8 cellular contexts compared by ENCODE assay signal in the genomic region with DNA sequence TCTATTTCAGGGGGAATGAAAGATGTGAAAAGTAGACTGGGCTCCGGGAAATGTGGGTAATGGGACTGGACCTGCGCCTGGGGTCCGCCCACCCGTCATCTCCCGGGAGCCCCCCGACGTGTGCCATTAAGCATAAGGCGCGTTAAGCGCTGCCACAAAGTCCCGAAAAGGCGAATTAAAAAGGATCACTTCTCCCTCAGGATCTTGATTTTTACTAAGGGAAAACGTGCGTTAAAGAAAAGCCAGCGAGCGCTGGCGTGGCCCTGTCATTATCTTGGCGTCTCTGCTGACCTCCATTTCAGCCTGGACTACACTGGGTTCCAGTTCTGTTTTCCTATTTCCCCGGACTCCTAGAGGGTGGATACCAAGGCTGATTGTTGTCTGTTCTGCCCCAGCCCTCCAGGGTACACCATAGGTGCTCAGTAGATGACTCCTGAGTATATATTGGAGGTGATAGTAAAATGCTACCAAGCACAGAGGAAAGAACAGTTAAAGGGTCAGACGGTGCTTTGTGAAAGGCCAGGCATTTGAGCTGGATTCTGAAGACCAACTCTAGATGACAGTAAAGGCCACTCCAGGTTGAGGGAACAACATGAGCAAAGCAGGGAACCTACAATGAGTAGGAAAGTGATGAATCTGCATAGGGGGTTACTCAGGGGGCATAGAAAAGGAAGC.
DNase-seq lines count a peak whose midpoint lies in the region; ATAC-seq and TF ChIP-seq lines count a peak whose summit lies in the region.

No MANE protein-coding gene starts in this region.

- H3K27me3 ChIP-seq in osteoblast (ENCODE audit: insufficient read depth, low read length), result no peaks in the 10 kb centered on the region

- peak; percentile 48 for DNase-seq in EH (ENCODE audit: low read depth)
- DNase-seq in Jurkat, Clone E6-1 (ENCODE audit: low read depth, low spot score), result no peak
- DNase-seq in activated T-helper 2 cell treated with anti-CD3 and anti-CD28 coated beads, Interferon-gamma antibody, Interleukin-2, Interleukin-4, amounts not matched to agents 10 μg/mL and 5 μg/mL and 100 μg/mL, durations not matched to agents 14 hours and 24 hours and 36 hours (ENCODE audit: low spot score), result no peak
- peak; percentile 48 for DNase-seq in Right ventricle myocardium superior
- peak; percentile 84 for DNase-seq in osteoblast (ENCODE audit: insufficient read length, low spot score, missing footprints)
- no peak for DNase-seq in NCI-H446 treated with DMSO at 0.1 percent for 48 hours (lab: John Stamatoyannopoulos, UW)

- peak overlapping the region; percentile 75 for H3K4me2 ChIP-seq in osteoblast (ENCODE audit: insufficient read depth, low read length)

- H3K79me2 ChIP-seq in osteoblast (ENCODE audit: insufficient read depth, low read length), result no peaks in the 10 kb centered on the region

- H2AFZ ChIP-seq in osteoblast (ENCODE audit: low read length), result peak overlapping the region; percentile 97

- H4K20me1 ChIP-seq in osteoblast (ENCODE audit: insufficient read depth, low read length), result no peaks in the 10 kb centered on the region

- H3K27ac Mint-ChIP-seq in activated T-helper 2 cell treated with anti-CD3 and anti-CD28 coated beads, Interferon-gamma antibody, Interleukin-2, Interleukin-4, amounts not matched to agents 10 μg/mL and 5 μg/mL and 100 μg/mL, durations not matched to agents 14 hours and 24 hours and 36 hours, result peak overlapping the region; percentile 80

- H3K4me1 Mint-ChIP-seq in activated T-helper 2 cell treated with anti-CD3 and anti-CD28 coated beads, Interferon-gamma antibody, Interleukin-2, Interleukin-4, amounts not matched to agents 10 μg/mL and 5 μg/mL and 100 μg/mL, durations not matched to agents 14 hours and 24 hours and 36 hours (ENCODE audit: low read depth), result peaks cover 29% of the 10 kb centered on the region

- H3K36me3 ChIP-seq in osteoblast (ENCODE audit: insufficient read depth, low read length), result no peaks in the 10 kb centered on the region

- peak overlapping the region; percentile 74 for H3K27ac ChIP-seq in osteoblast (ENCODE audit: low read depth, low read length)

- peak overlapping the region; percentile 57 for H3K4me3 ChIP-seq in Jurkat, Clone E6-1 (ENCODE audit: low read length)
- peak overlapping the region; percentile 83 for H3K4me3 ChIP-seq in osteoblast (ENCODE audit: insufficient read depth, low read length)

- H3K4me3 Mint-ChIP-seq in activated T-helper 2 cell treated with anti-CD3 and anti-CD28 coated beads, Interferon-gamma antibody, Interleukin-2, Interleukin-4, amounts not matched to agents 10 μg/mL and 5 μg/mL and 100 μg/mL, durations not matched to agents 14 hours and 24 hours and 36 hours (ENCODE audit: low read depth), result peak overlapping the region; percentile 76

- intact Hi-C loops in activated T-helper 2 cell treated with anti-CD3 and anti-CD28 coated beads, Interferon-gamma antibody, Interleukin-2, Interleukin-4, amounts not matched to agents 10 μg/mL and 5 μg/mL and 100 μg/mL, durations not matched to agents 14 hours and 24 hours and 36 hours (cut with micrococcal nuclease), result loop anchor here (1.0 to 10.0 kb wide), 5 partner anchors 89 to 335 kb away; a partner anchor contains a TSS
- intact Hi-C loops in Right ventricle myocardium superior (cut with DNase I), result loop anchor here (2.0 to 10.0 kb wide), 4 partner anchors 89 to 334 kb away; a partner anchor contains a TSS

- no peaks in the 10 kb centered on the region for H3K9me3 ChIP-seq in osteoblast (ENCODE audit: low read depth, low read length)

- no peak for TF ChIP-seq CTCF in osteoblast (IDR thresholded peaks at IDR 0.05; ENCODE audit: extremely low read depth, low read depth, low read length)

- peaks cover 14% of the 10 kb centered on the region for H3K4me1 ChIP-seq in osteoblast (ENCODE audit: insufficient read depth, low read length)

- H3K9me3 Mint-ChIP-seq in activated T-helper 2 cell treated with anti-CD3 and anti-CD28 coated beads, Interferon-gamma antibody, Interleukin-2, Interleukin-4, amounts not matched to agents 10 μg/mL and 5 μg/mL and 100 μg/mL, durations not matched to agents 14 hours and 24 hours and 36 hours, result no peaks in the 10 kb centered on the region

- H3K36me3 Mint-ChIP-seq in activated T-helper 2 cell treated with anti-CD3 and anti-CD28 coated beads, Interferon-gamma antibody, Interleukin-2, Interleukin-4, amounts not matched to agents 10 μg/mL and 5 μg/mL and 100 μg/mL, durations not matched to agents 14 hours and 24 hours and 36 hours (ENCODE audit: low read depth), result no peaks in the 10 kb centered on the region

- peaks cover 19% of the 10 kb centered on the region for H3K27me3 Mint-ChIP-seq in activated T-helper 2 cell treated with anti-CD3 and anti-CD28 coated beads, Interferon-gamma antibody, Interleukin-2, Interleukin-4, amounts not matched to agents 10 μg/mL and 5 μg/mL and 100 μg/mL, durations not matched to agents 14 hours and 24 hours and 36 hours (ENCODE audit: low read depth)

- ATAC-seq in Right ventricle myocardium superior (ENCODE audit: poor library complexity) (peak; percentile 21), GM21390 (IDR thresholded peaks at IDR 0.05; ENCODE audit: unreplicated experiment) (no peak)
- ATAC-seq in activated CD4-positive, CD25-positive, alpha-beta regulatory T cell treated with anti-CD3 and anti-CD28 coated beads, Interleukin-2, amount 50 U/mL, for 24 hours, result no peak

Comparison
In these comparisons a context has a peak if more than half of its experiments do, and no peak if none do; other contexts are left out.
1. DNase-seq: peak in EH (single experiment), Right ventricle myocardium superior (single experiment) and osteoblast (single experiment); none in Jurkat, Clone E6-1 (single experiment), activated T-helper 2 cell treated with anti-CD3 and anti-CD28 coated beads, Interferon-gamma antibody, Interleukin-2, Interleukin-4, amounts not matched to agents 10 μg/mL and 5 μg/mL and 100 μg/mL, durations not matched to agents 14 hours and 24 hours and 36 hours (single experiment) and NCI-H446 treated with DMSO at 0.1 percent for 48 hours (single experiment).